15 cellular contexts compared by ENCODE assay signal in genomic region chr7:100720320-100720644, GRCh38. TPM values are rescaled to one million over a fixed set of nuclear protein-coding genes. Genes with fewer than 3 reads are reported as not detected.
DNase-seq lines count a peak whose midpoint lies in the region; ATAC-seq and TF ChIP-seq lines count a peak whose summit lies in the region.
"Had no signal": no experiment of that assay in that cellular context is flagged by ENCODE, and none has a peak within 500 bp of the region (broad histone marks: within the 10 kb centered on the region; RNA-seq: fewer than 3 reads in every experiment).

TSS of gene EPO (plus strand) at chr7:100720468. CDS start at chr7:100720981, 513 bp downstream.

- no peaks in the 10 kb centered on the region for H3K79me2 ChIP-seq in ACC112 (ENCODE audit: control insufficient read depth, insufficient read depth, low read length, unreplicated experiment)

- ATAC-seq in activated CD8-positive, alpha-beta T cell treated with anti-CD3 and anti-CD28 coated beads for 36 hours = no peak

- peaks cover 9% of the 10 kb centered on the region for H3K36me3 Mint-ChIP-seq in nephron progenitor cell (ENCODE audit: low read depth)
- H3K36me3 Mint-ChIP-seq in activated CD8-positive, alpha-beta T cell treated with anti-CD3 and anti-CD28 coated beads for 36 hours (ENCODE audit: low read depth) = no peaks in the 10 kb centered on the region

- TF ChIP-seq POLR2A in prostate gland (IDR thresholded peaks at IDR 0.05) = no peak

- H3K27ac ChIP-seq in ACC112 (ENCODE audit: low read depth, low read length) = no peak within 1 kb of the TSS
- no peak within 1 kb of the TSS for H3K27ac ChIP-seq in prostate gland
- H3K27ac ChIP-seq: transverse colon had no signal

- intact Hi-C loops in prostate gland (cut with DNase I) = loop anchor here (5.0 kb wide), 1 partner anchor 132 kb away; the partner anchor contains the start of gene SLC12A9
- intact Hi-C loops in activated CD8-positive, alpha-beta T cell treated with anti-CD3 and anti-CD28 coated beads for 36 hours (cut with micrococcal nuclease) = no loop called here

- H3K4me3 ChIP-seq in ACC112 (ENCODE audit: low read depth, low read length) (peak within 1 kb of the TSS; percentile 60), fibroblast of the aortic adventitia (ENCODE audit: low read depth, low read length) (peak within 1 kb of the TSS; percentile 22), prostate gland (peak within 1 kb of the TSS in 1 of 2 donors; percentile 25)

- H3K4me1 Mint-ChIP-seq in nephron progenitor cell = peaks cover 19% of the 10 kb centered on the region
- H3K4me1 Mint-ChIP-seq in activated CD8-positive, alpha-beta T cell treated with anti-CD3 and anti-CD28 coated beads for 36 hours (ENCODE audit: low read depth) = peaks cover 2% of the 10 kb centered on the region

- POLR2A ChIA-PET in activated CD8-positive, alpha-beta T cell treated with anti-CD3 and anti-CD28 coated beads for 36 hours (lab: Charles Lee) = interaction anchor here (1.4 kb wide), 1 partner anchor 14 kb away, joined by 5 read pairs; the partner anchor contains the start of gene POP7

- peaks cover 87% of the 10 kb centered on the region for H3K27me3 Mint-ChIP-seq in nephron progenitor cell (ENCODE audit: low read depth, poor library complexity)
- peaks cover 42% of the 10 kb centered on the region for H3K27me3 Mint-ChIP-seq in activated CD8-positive, alpha-beta T cell treated with anti-CD3 and anti-CD28 coated beads for 36 hours

- H3K27me3 ChIP-seq in ACC112 (ENCODE audit: insufficient read depth, low read length) (peaks cover 29% of the 10 kb centered on the region), prostate gland (replicated peaks; ENCODE audit: insufficient read depth) (no peaks in the 10 kb centered on the region)

- peak; percentile 54 for DNase-seq in HuH-7 (ENCODE audit: low spot score)
- no peak for DNase-seq in fibroblast of the aortic adventitia (ENCODE audit: low read depth)
- DNase-seq in nephron progenitor cell = no peak
- DNase-seq in DMS79 (lab: John Stamatoyannopoulos, UW) = no peak
- no peak for DNase-seq in prostate gland (ENCODE audit: low spot score)
- DNase-seq in NOMO-1 (lab: John Stamatoyannopoulos, UW; ENCODE audit: unreplicated experiment in 2 of 2) = no peak
- no peak for DNase-seq in activated CD8-positive, alpha-beta T cell treated with anti-CD3 and anti-CD28 coated beads for 36 hours
- DNase-seq: foreskin melanocyte; GOT3; left colon; NCI-H2081; NK-92 treated with Interleukin-12 subunit alpha and Interleukin-12 subunit beta, amount 100 ng/mL, for 24 hours had no signal

- no peaks in the 10 kb centered on the region for H3K36me3 ChIP-seq in ACC112 (ENCODE audit: insufficient read depth, low read length)
- no peaks in the 10 kb centered on the region for H3K36me3 ChIP-seq in prostate gland
- H3K36me3 ChIP-seq: transverse colon had no signal

- TF ChIP-seq CTCF in fibroblast of the aortic adventitia (IDR thresholded peaks at IDR 0.05; ENCODE audit: insufficient read depth, low read length) (no peak), nephron progenitor cell (IDR thresholded peaks at IDR 0.05) (no peak), prostate gland (IDR thresholded peaks at IDR 0.05) (no peak)
- TF ChIP-seq CTCF in activated CD8-positive, alpha-beta T cell treated with anti-CD3 and anti-CD28 coated beads for 36 hours (IDR thresholded peaks at IDR 0.05) = no peak

- peak within 1 kb of the TSS; percentile 70 for H3K4me3 Mint-ChIP-seq in nephron progenitor cell
- no peak within 1 kb of the TSS for H3K4me3 Mint-ChIP-seq in activated CD8-positive, alpha-beta T cell treated with anti-CD3 and anti-CD28 coated beads for 36 hours

- no peaks in the 10 kb centered on the region for H3K4me1 ChIP-seq in ACC112 (ENCODE audit: control insufficient read depth, insufficient read depth, low read length, unreplicated experiment)
- no peaks in the 10 kb centered on the region for H3K4me1 ChIP-seq in prostate gland (replicated peaks)

- CTCF ChIA-PET in activated CD8-positive, alpha-beta T cell treated with anti-CD3 and anti-CD28 coated beads for 36 hours (lab: Charles Lee) = interaction anchor here (2.2 kb wide), 1 partner anchor 15 kb away, joined by 9 read pairs; the partner anchor contains the start of gene POP7

- WGBS in prostate gland = 7% methylated on average over 19 of the region's 19 CpGs

- no peaks in the 10 kb centered on the region for H3K9me3 ChIP-seq in prostate gland
- H3K9me3 ChIP-seq: transverse colon had no signal

- H3K27ac Mint-ChIP-seq in nephron progenitor cell = no peak within 1 kb of the TSS
- H3K27ac Mint-ChIP-seq in activated CD8-positive, alpha-beta T cell treated with anti-CD3 and anti-CD28 coated beads for 36 hours = no peak within 1 kb of the TSS

- peaks cover 27% of the 10 kb centered on the region for H3K9me3 Mint-ChIP-seq in nephron progenitor cell
- H3K9me3 Mint-ChIP-seq in activated CD8-positive, alpha-beta T cell treated with anti-CD3 and anti-CD28 coated beads for 36 hours = peaks cover 3% of the 10 kb centered on the region

- H2AFZ ChIP-seq in ACC112 (ENCODE audit: low read length, unreplicated experiment) = no peak within 1 kb of the TSS

RNA-seq across cellular contexts. Expression of gene EPO, which starts in this region (rescaled TPM):
- total RNA-seq in fibroblast of the aortic adventitia (ENCODE audit: low replicate concordance) (not detected in 2 replicates), prostate gland (1 to 10 TPM in 1 of 2 donors, not detected in 1; 1.6 TPM)
- total RNA-seq in activated CD8-positive, alpha-beta T cell treated with anti-CD3 and anti-CD28 coated beads for 36 hours = not detected
- total RNA-seq: dermis blood vessel endothelial cell, left colon, transverse colon had no signal
